ENCODE assay signal across 1 cellular context in genomic region chr15:92884459-92884812, GRCh38.
TF ChIP-seq lines count a peak whose summit lies in the region.

No MANE protein-coding gene starts in this region.

TF ChIP-seq in GM12878, 131 proteins besides CTCF, POLR2A, EP300 and RAD21 (continued from another document):
- TF ChIP-seq E2F8 (IDR thresholded peaks at IDR 0.05; ENCODE audit: low read depth, partially characterized antibody), result no peak
- no peak for TF ChIP-seq ZNF24 (IDR thresholded peaks at IDR 0.05)
- TF ChIP-seq CHD1 (IDR thresholded peaks at IDR 0.05; ENCODE audit: low read depth, low read length), result peak; percentile 90; the same call in 1 of the 2 replicates
- no peak for TF ChIP-seq RB1 (IDR thresholded peaks at IDR 0.05; ENCODE audit: borderline replicate concordance)
